8 cellular contexts compared by ENCODE assay signal in the genomic region with DNA sequence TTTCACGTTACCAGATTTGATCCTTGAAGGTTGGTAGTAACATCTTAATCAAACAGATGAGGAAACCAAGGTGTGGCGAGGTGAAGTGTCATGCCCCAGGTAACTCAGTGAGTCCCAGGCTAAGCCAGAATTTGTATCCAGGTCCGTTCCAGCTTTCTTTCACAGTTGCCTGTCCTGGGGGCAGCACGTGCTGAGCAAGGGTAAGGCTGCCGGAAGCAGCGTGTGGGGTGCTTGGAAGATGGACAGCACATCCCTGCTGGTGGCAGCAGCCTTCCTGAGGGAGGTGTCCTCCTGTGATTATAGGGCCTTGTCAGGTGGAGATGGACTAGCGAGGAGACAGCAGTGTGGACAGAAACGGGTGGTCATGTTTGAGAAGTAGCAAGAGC. TPM values are rescaled to one million over a fixed set of nuclear protein-coding genes. Genes with fewer than 3 reads are reported as not detected.
DNase-seq lines count a peak whose midpoint lies in the region; ATAC-seq and TF ChIP-seq lines count a peak whose summit lies in the region.

No MANE protein-coding gene starts in this region.

- H3K27ac ChIP-seq in breast epithelium (peak overlapping the region; percentile 94 to 99), muscle layer of duodenum (ENCODE audit: low read length) (peak overlapping the region; percentile 63), vagina (peak overlapping the region; percentile 93)

- no peaks in the 10 kb centered on the region for H3K36me3 Mint-ChIP-seq in stimulated activated naive CD8-positive, alpha-beta T cell treated with anti-CD3 and anti-CD28 coated beads, Interleukin-15, Interleukin-2, amounts not matched to agents 100 ng/mL and 50 ng/mL, for 24 hours (ENCODE audit: low read depth)

- TF ChIP-seq CTCF in breast epithelium (IDR thresholded peaks at IDR 0.05) = no peak
- no peak for TF ChIP-seq CTCF in vagina (IDR thresholded peaks at IDR 0.05)

- no peaks in the 10 kb centered on the region for H3K36me3 ChIP-seq in breast epithelium
- H3K36me3 ChIP-seq in muscle layer of duodenum (ENCODE audit: control insufficient read depth in 1 of 2, insufficient read depth in 2 of 2, low read length in 2 of 2) = no peaks in the 10 kb centered on the region
- no peaks in the 10 kb centered on the region for H3K36me3 ChIP-seq in vagina

- intact Hi-C loops in breast epithelium (cut with DNase I; ENCODE audit: low total_unique reads) = no loop called here
- intact Hi-C loops in vagina (cut with DNase I) = loop anchor here (2.0 to 5.0 kb wide), 2 partner anchors 65 to 73 kb away; no protein-coding TSS in a partner anchor

- H3K4me1 Mint-ChIP-seq in stimulated activated naive CD8-positive, alpha-beta T cell treated with anti-CD3 and anti-CD28 coated beads, Interleukin-15, Interleukin-2, amounts not matched to agents 100 ng/mL and 50 ng/mL, for 24 hours (ENCODE audit: low read depth) = peaks cover 32% of the 10 kb centered on the region

- H3K27me3 Mint-ChIP-seq in stimulated activated naive CD8-positive, alpha-beta T cell treated with anti-CD3 and anti-CD28 coated beads, Interleukin-15, Interleukin-2, amounts not matched to agents 100 ng/mL and 50 ng/mL, for 24 hours = no peaks in the 10 kb centered on the region

- TF ChIP-seq POLR2A in breast epithelium (IDR thresholded peaks at IDR 0.05) (no peak), vagina (IDR thresholded peaks at IDR 0.05) (no peak)

- H3K9me3 Mint-ChIP-seq in stimulated activated naive CD8-positive, alpha-beta T cell treated with anti-CD3 and anti-CD28 coated beads, Interleukin-15, Interleukin-2, amounts not matched to agents 100 ng/mL and 50 ng/mL, for 24 hours = no peaks in the 10 kb centered on the region

- no peaks in the 10 kb centered on the region for H3K9me3 ChIP-seq in breast epithelium
- H3K9me3 ChIP-seq in muscle layer of duodenum (ENCODE audit: control insufficient read depth in 1 of 2, low read length in 2 of 2) = no peaks in the 10 kb centered on the region
- H3K9me3 ChIP-seq in vagina = no peaks in the 10 kb centered on the region

- H3K4me3 Mint-ChIP-seq in stimulated activated naive CD8-positive, alpha-beta T cell treated with anti-CD3 and anti-CD28 coated beads, Interleukin-15, Interleukin-2, amounts not matched to agents 100 ng/mL and 50 ng/mL, for 24 hours = peak overlapping the region; percentile 0

- ATAC-seq in stimulated activated naive CD8-positive, alpha-beta T cell treated with anti-CD3 and anti-CD28 coated beads, Interleukin-15, Interleukin-2, amounts not matched to agents 100 U/mL and 50 U/mL, for 24 hours = no peak
- ATAC-seq in GM19455 (IDR thresholded peaks at IDR 0.05; ENCODE audit: unreplicated experiment) (no peak), GM21717 (IDR thresholded peaks at IDR 0.05; ENCODE audit: unreplicated experiment) (no peak)

- no peak for DNase-seq in stimulated activated naive CD8-positive, alpha-beta T cell treated with anti-CD3 and anti-CD28 coated beads, Interleukin-15, Interleukin-2, amounts not matched to agents 100 U/mL and 50 U/mL, for 24 hours
- DNase-seq in breast epithelium (ENCODE audit: low spot score in 2 of 2) = no peak
- no peak for DNase-seq in vagina (ENCODE audit: extremely low spot score in 2 of 2)
- DNase-seq in kidney tubule cell (ENCODE audit: low spot score) = no peak

- H3K4me3 ChIP-seq in breast epithelium = peak overlapping the region; percentile 95 to 98 (median 97)
- H3K4me3 ChIP-seq in muscle layer of duodenum (ENCODE audit: low read depth in 1 of 2, low read length in 2 of 2) = peak overlapping the region; percentile 90 to 92
- H3K4me3 ChIP-seq in vagina = peak overlapping the region; percentile 73 to 78

- H3K27ac Mint-ChIP-seq in stimulated activated naive CD8-positive, alpha-beta T cell treated with anti-CD3 and anti-CD28 coated beads, Interleukin-15, Interleukin-2, amounts not matched to agents 100 ng/mL and 50 ng/mL, for 24 hours = peak overlapping the region; percentile 6

- H3K27me3 ChIP-seq in breast epithelium = no peaks in the 10 kb centered on the region
- no peaks in the 10 kb centered on the region for H3K27me3 ChIP-seq in muscle layer of duodenum (ENCODE audit: low read depth, low read length)
- H3K27me3 ChIP-seq in vagina = no peaks in the 10 kb centered on the region

- H3K4me1 ChIP-seq in breast epithelium (peaks cover 33 to 51% of the 10 kb centered on the region in 2 donors), muscle layer of duodenum (ENCODE audit: control insufficient read depth in 1 of 2, insufficient read depth in 2 of 2, low read length in 2 of 2) (peaks cover 35 to 74% of the 10 kb centered on the region in 2 donors), vagina (peaks cover 75% of the 10 kb centered on the region)

RNA-seq across cellular contexts. Expression of a gene that starts 50.9 kb away (rescaled TPM):
- total RNA-seq in breast epithelium (10 to 100 TPM; 78.3 to 95.0 (median 88.3) TPM), vagina (108 TPM)
